ENCODE assay signal across 18 cellular contexts in the genomic region with DNA sequence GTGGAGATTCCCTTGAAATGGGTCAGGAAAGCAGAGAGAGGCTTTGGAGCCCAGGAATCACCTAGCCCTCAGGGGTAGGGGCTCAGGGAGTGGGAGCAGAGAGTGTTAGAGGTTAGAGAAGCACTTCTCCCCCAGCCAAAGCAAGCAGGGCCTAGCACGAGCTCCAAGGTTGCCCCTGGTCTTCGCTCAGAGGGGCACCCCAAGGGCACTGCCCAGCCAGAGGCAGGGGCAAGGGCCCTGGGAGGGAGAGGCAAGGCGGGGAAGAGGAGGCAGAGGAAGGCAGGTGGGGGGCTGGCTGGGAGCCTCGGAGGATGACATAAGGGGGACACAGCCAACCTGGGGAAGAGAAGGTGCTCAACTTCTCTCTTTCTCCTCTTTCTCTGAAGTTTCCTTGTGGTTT.
A peak's percentile ranks its signal among the peaks of the same experiment; 100 is the strongest.
DNase-seq lines count a peak whose midpoint lies in the region; ATAC-seq and TF ChIP-seq lines count a peak whose summit lies in the region.
"Had no signal": no experiment of that assay in that cellular context is flagged by ENCODE, and none has a peak within 500 bp of the region (broad histone marks: within the 10 kb centered on the region; RNA-seq: fewer than 3 reads in every experiment).

No MANE protein-coding gene starts in this region.

- intact Hi-C loops in Panc1 (cut with micrococcal nuclease; ENCODE audit: unreplicated experiment) (loop anchor here (5.0 kb wide), 1 partner anchor 157 kb away; no protein-coding TSS in a partner anchor), esophagus squamous epithelium (cut with DNase I) (no loop called here), thyroid gland (cut with DNase I) (no loop called here), OCI-LY7 (cut with micrococcal nuclease; ENCODE audit: unreplicated experiment) (no loop called here)

- H3K9me3 ChIP-seq in Panc1 (ENCODE audit: control insufficient read depth, insufficient read depth, low read depth, low read length): no peaks in the 10 kb centered on the region
- H3K9me3 ChIP-seq in esophagus squamous epithelium: no peaks in the 10 kb centered on the region
- no peaks in the 10 kb centered on the region for H3K9me3 ChIP-seq in muscle layer of colon (ENCODE audit: low read length)
- no peaks in the 10 kb centered on the region for H3K9me3 ChIP-seq in thyroid gland
- H3K9me3 ChIP-seq in OCI-LY7 (ENCODE audit: low read length): no peaks in the 10 kb centered on the region
- H3K9me3 ChIP-seq: BE2C had no signal

- TF ChIP-seq CTCF in Panc1 (IDR thresholded peaks at IDR 0.05): no peak
- TF ChIP-seq CTCF in esophagus squamous epithelium (IDR thresholded peaks at IDR 0.05): no peak
- no peak for TF ChIP-seq CTCF in thyroid gland (IDR thresholded peaks at IDR 0.05)
- TF ChIP-seq CTCF in OCI-LY7 (conservative IDR thresholded peaks at IDR 0.05; ENCODE audit: low read length): no peak

- TF ChIP-seq POLR2A in esophagus squamous epithelium (IDR thresholded peaks at IDR 0.05) (no peak), thyroid gland (IDR thresholded peaks at IDR 0.05) (no peak)

- no TSS peak for BruUV-seq in Panc1 (replicated peaks; lab: Mats Ljungman, UMichigan)
- BruUV-seq in OCI-LY7 (replicated peaks; lab: Mats Ljungman, UMichigan): no TSS peak

- H3K4me3 ChIP-seq in Panc1 (ENCODE audit: low read depth in 2 of 2, low read length in 2 of 2) (no peak overlapping the region), esophagus squamous epithelium (no peak overlapping the region), muscle layer of colon (ENCODE audit: low read depth in 1 of 2, low read length in 2 of 2) (no peak overlapping the region), thyroid gland (replicated peaks in 1 of 3) (no peak overlapping the region), OCI-LY7 (ENCODE audit: low read depth, low read length, poor library complexity, severe bottlenecking) (no peak overlapping the region)

- peaks cover 66% of the 10 kb centered on the region for H3K4me1 ChIP-seq in Panc1 (ENCODE audit: control insufficient read depth, insufficient read depth, low read length)
- peaks cover 9 to 72% (median 12%) of the 10 kb centered on the region in 3 donors for H3K4me1 ChIP-seq in esophagus squamous epithelium
- H3K4me1 ChIP-seq in muscle layer of colon (ENCODE audit: insufficient read depth, low read length): peaks cover 53% of the 10 kb centered on the region
- peaks cover 41 to 44% of the 10 kb centered on the region in 2 donors for H3K4me1 ChIP-seq in thyroid gland
- H3K4me1 ChIP-seq in OCI-LY7 (ENCODE audit: insufficient read depth, low read length, poor library complexity, severe bottlenecking): no peaks in the 10 kb centered on the region

- H3K27me3 ChIP-seq in Panc1 (ENCODE audit: control insufficient read depth, insufficient read depth, low read length) (no peaks in the 10 kb centered on the region), esophagus squamous epithelium (no peaks in the 10 kb centered on the region), muscle layer of colon (ENCODE audit: control insufficient read depth in 1 of 2, insufficient read depth in 2 of 2, low read length in 2 of 2) (no peaks in the 10 kb centered on the region), thyroid gland (no peaks in the 10 kb centered on the region)
- H3K27me3 ChIP-seq: BE2C had no signal

- no peaks in the 10 kb centered on the region for H3K79me2 ChIP-seq in OCI-LY7 (ENCODE audit: insufficient read depth, low read depth, low read length)

- no peak overlapping the region for H2AFZ ChIP-seq in OCI-LY7 (ENCODE audit: low read length)

- H3K9ac ChIP-seq in muscle layer of colon (ENCODE audit: low read length): no peak overlapping the region
- H3K9ac ChIP-seq: KMS-11 had no signal

- H3K36me3 ChIP-seq in Panc1 (ENCODE audit: control insufficient read depth, insufficient read depth, low read length): no peaks in the 10 kb centered on the region
- H3K36me3 ChIP-seq in esophagus squamous epithelium: peaks cover 0 to 3% (median 0%) of the 10 kb centered on the region in 3 donors
- no peaks in the 10 kb centered on the region for H3K36me3 ChIP-seq in muscle layer of colon (ENCODE audit: insufficient read depth, low read length)
- H3K36me3 ChIP-seq in thyroid gland: no peaks in the 10 kb centered on the region
- H3K36me3 ChIP-seq in OCI-LY7 (ENCODE audit: insufficient read depth, low read length): no peaks in the 10 kb centered on the region
- H3K36me3 ChIP-seq: BE2C had no signal

- in situ Hi-C loops in Panc1 (cut with HindIII; ENCODE audit: low pct_unique_long_range_greater_than_20kb, low sequenced_read_pairs): no loop called here

- no peak; the same call in 1 of the 2 replicates for ATAC-seq in Panc1
- ATAC-seq: natural killer cell had no signal

- CTCF ChIA-PET in Panc1 (lab: Charles Lee) (interaction anchor here (0.6 kb wide), 1 partner anchor 514 kb away, joined by 8 read pairs; no protein-coding TSS in a partner anchor), OCI-LY7 (lab: Charles Lee; ENCODE audit: unreplicated experiment) (no interaction called here)

- H3K27ac ChIP-seq in Panc1 (ENCODE audit: low read length) (peak overlapping the region; percentile 46), esophagus squamous epithelium (peak overlapping the region in 3 of 4 donors; percentile 12 to 53 (median 45)), muscle layer of colon (ENCODE audit: low read depth, low read length) (peak overlapping the region; percentile 80), thyroid gland (peak overlapping the region; percentile 27 to 78 (median 64)), OCI-LY7 (ENCODE audit: low read depth, low read length, poor library complexity, severe bottlenecking) (no peak overlapping the region)
- H3K27ac ChIP-seq: KMS-11 had no signal

- 69 to 74% methylated on average over 2 to 4 of the region's 4 CpGs for WGBS in esophagus squamous epithelium, 2 donors
- WGBS in thyroid gland, 2 donors: 70 to 80% methylated on average over 4 of the region's 4 CpGs

- no peaks in the 10 kb centered on the region for H4K20me1 ChIP-seq in OCI-LY7 (ENCODE audit: insufficient read depth, low read length)

- POLR2A ChIA-PET in Panc1 (lab: Charles Lee): no interaction called here
- POLR2A ChIA-PET in OCI-LY7 (lab: Charles Lee): no interaction called here

- DNase-seq in Panc1 (ENCODE audit: low read depth, low spot score) (no peak), esophagus squamous epithelium (lab: John Stamatoyannopoulos, UW) (no peak), thyroid gland (no peak), OCI-LY7 (ENCODE audit: low spot score) (no peak), COLO829 (ENCODE audit: low spot score) (no peak)
- DNase-seq in NK-92 treated with Interleukin-12 subunit alpha and Interleukin-12 subunit beta, amount 100 ng/mL, for 24 hours (lab: John Stamatoyannopoulos, UW): no peak
- no peak for DNase-seq in activated naive CD4-positive, alpha-beta T cell treated with Interleukin-2 at 50 U/mL for 16 hours
- DNase-seq: activated CD4-positive, alpha-beta T cell treated with anti-CD3 and anti-CD28 coated beads for 4 hours; activated naive CD4-positive, alpha-beta T cell treated with anti-CD3 and anti-CD28 coated beads, Interleukin-2, amount 10 ng/mL, durations not matched to agents 7 days and 5 days; erythroblast; H7; natural killer cell; retina; stimulated activated CD4-positive, alpha-beta T cell treated with anti-CD3 and anti-CD28 coated beads, Interleukin-2, amount 100 ng/mL, for 24 hours; T-helper 9 cell had no signal

- H3K4me2 ChIP-seq in OCI-LY7 (ENCODE audit: low read length): no peak overlapping the region
- H3K4me2 ChIP-seq: KMS-11 had no signal

- no peaks in the 10 kb centered on the region for H3K9me2 ChIP-seq in OCI-LY7 (ENCODE audit: insufficient read depth, low read length)
